In the genomic region with DNA sequence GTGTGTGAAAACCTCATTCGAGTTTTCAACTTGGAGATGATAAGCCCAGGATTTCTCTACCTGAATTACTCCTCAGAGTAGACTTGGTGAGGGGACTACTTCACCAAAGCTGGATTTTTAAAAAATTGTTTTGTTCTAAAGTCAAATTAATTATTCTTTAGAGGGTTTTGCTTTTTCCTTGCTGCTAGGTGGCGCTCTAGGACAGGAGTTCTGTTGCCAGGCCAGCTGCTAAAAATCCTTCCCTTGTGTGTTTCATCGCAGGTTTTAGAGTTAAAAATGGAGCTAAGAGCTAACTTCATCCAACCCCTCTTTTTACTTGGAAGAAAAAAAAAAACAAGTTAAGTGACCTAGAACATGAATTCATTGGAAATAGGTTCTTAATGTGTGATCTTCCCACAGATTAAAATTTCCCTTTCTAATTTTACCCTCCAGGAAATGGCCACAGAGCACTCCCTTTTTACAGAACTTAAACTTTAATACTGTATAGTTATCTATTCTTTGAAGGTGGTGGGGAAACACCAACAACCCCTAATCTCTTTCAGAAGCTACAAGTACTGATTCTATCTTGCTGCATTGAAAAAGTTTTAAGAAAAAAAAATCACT, we compare ENCODE assay signal across 9 cellular contexts. TPM values are rescaled to one million over a fixed set of nuclear protein-coding genes. Genes with fewer than 3 reads are reported as not detected.
DNase-seq lines count a peak whose midpoint lies in the region; ATAC-seq, FAIRE-seq and TF ChIP-seq lines count a peak whose summit lies in the region.
"Had no signal": no experiment of that assay in that cellular context is flagged by ENCODE, and none has a peak within 500 bp of the region (broad histone marks: within the 10 kb centered on the region; RNA-seq: fewer than 3 reads in every experiment).

No MANE protein-coding gene starts in this region.

- no peak for FAIRE-seq in astrocyte (lab: Jason Lieb, UNC)

- H3K9ac ChIP-seq in SU-DHL-6 (ENCODE audit: low read length): no peak overlapping the region
- H3K9ac ChIP-seq in astrocyte (ENCODE audit: low read length): no peak overlapping the region
- H3K9ac ChIP-seq: BLaER1 had no signal

- H3K9me3 Mint-ChIP-seq in astrocyte (ENCODE audit: unreplicated experiment): no peaks in the 10 kb centered on the region
- H3K9me3 Mint-ChIP-seq in immature natural killer cell: no peaks in the 10 kb centered on the region

- H3K79me2 ChIP-seq in SU-DHL-6 (ENCODE audit: insufficient read depth, low read length) (no peaks in the 10 kb centered on the region), astrocyte (ENCODE audit: insufficient read depth, low read length) (no peaks in the 10 kb centered on the region)

- H4K20me1 ChIP-seq in SU-DHL-6 (ENCODE audit: low read depth, low read length): no peaks in the 10 kb centered on the region
- no peaks in the 10 kb centered on the region for H4K20me1 ChIP-seq in astrocyte (ENCODE audit: insufficient read depth, low read length)
- H4K20me1 ChIP-seq: BLaER1 had no signal

- H3K4me1 Mint-ChIP-seq in astrocyte (ENCODE audit: low read depth, unreplicated experiment): no peaks in the 10 kb centered on the region
- H3K4me1 Mint-ChIP-seq in immature natural killer cell: peaks cover 0 to 9% of the 10 kb centered on the region in 2 donors

- H3K27ac ChIP-seq in SU-DHL-6 (ENCODE audit: low read depth, low read length) (no peak overlapping the region), astrocyte (ENCODE audit: low read depth, low read length) (no peak overlapping the region)
- H3K27ac ChIP-seq: BLaER1 had no signal

- H3K4me3 ChIP-seq in SU-DHL-6 (ENCODE audit: insufficient read depth, low read length, poor library complexity, severe bottlenecking) (no peak overlapping the region), astrocyte (ENCODE audit: insufficient read depth, low read depth, low read length) (no peak overlapping the region)
- H3K4me3 ChIP-seq: BLaER1 had no signal

- H3K27me3 Mint-ChIP-seq in astrocyte (ENCODE audit: low read depth, unreplicated experiment) (no peaks in the 10 kb centered on the region), immature natural killer cell (ENCODE audit: low read depth in 3 of 3) (peaks cover 3 to 6% (median 4%) of the 10 kb centered on the region in 3 donors)

- H3K27me3 ChIP-seq in SU-DHL-6 (ENCODE audit: low read length): no peaks in the 10 kb centered on the region
- H3K27me3 ChIP-seq in astrocyte (ENCODE audit: insufficient read depth, low read length): peaks cover 23% of the 10 kb centered on the region
- H3K27me3 ChIP-seq: BLaER1 had no signal

- H3K9me3 ChIP-seq in SU-DHL-6 (ENCODE audit: insufficient read depth, low read length) (no peaks in the 10 kb centered on the region), astrocyte (ENCODE audit: insufficient read depth, low read depth, low read length) (no peaks in the 10 kb centered on the region)
- H3K9me3 ChIP-seq: BLaER1 had no signal

- H3K36me3 ChIP-seq in SU-DHL-6 (ENCODE audit: low read length): no peaks in the 10 kb centered on the region
- no peaks in the 10 kb centered on the region for H3K36me3 ChIP-seq in astrocyte (ENCODE audit: insufficient read depth, low read length)
- H3K36me3 ChIP-seq: BLaER1 had no signal

- H3K4me2 ChIP-seq in SU-DHL-6 (ENCODE audit: low read depth, low read length, poor library complexity, severe bottlenecking) (no peak overlapping the region), astrocyte (ENCODE audit: low read length) (no peak overlapping the region)
- H3K4me2 ChIP-seq: BLaER1 had no signal

- no peak overlapping the region for H3K27ac Mint-ChIP-seq in astrocyte (ENCODE audit: unreplicated experiment)
- H3K27ac Mint-ChIP-seq in immature natural killer cell: no peak overlapping the region

- DNase-seq in NCI-H1436 (lab: John Stamatoyannopoulos, UW): peak; percentile 38
- no peak for DNase-seq in NCI-H1436 treated with DMSO at 0.1 percent for 48 hours (lab: John Stamatoyannopoulos, UW)
- peak; percentile 41 for DNase-seq in NCI-H1092 (lab: John Stamatoyannopoulos, UW)
- peak; percentile 38 for DNase-seq in astrocyte (ENCODE audit: low read depth)
- peak; percentile 10 to 22 (median 19) for DNase-seq in immature natural killer cell
- peak; percentile 54 for DNase-seq in stimulated activated CD4-positive, alpha-beta T cell treated with anti-CD3 and anti-CD28 coated beads, Interleukin-1b, Interleukin-23, amount 100 ng/mL, for 48 hours

- H3K36me3 Mint-ChIP-seq in astrocyte (ENCODE audit: low read depth, unreplicated experiment) (no peaks in the 10 kb centered on the region), immature natural killer cell (no peaks in the 10 kb centered on the region)

- H3K4me3 Mint-ChIP-seq in astrocyte (ENCODE audit: unreplicated experiment) (no peak overlapping the region), immature natural killer cell (no peak overlapping the region)

- ATAC-seq in HG03442 (IDR thresholded peaks at IDR 0.05; ENCODE audit: unreplicated experiment): no peak

- H3F3A ChIP-seq in SU-DHL-6 (ENCODE audit: insufficient read depth): no peaks in the 10 kb centered on the region

- TF ChIP-seq CTCF in SU-DHL-6 (IDR thresholded peaks at IDR 0.05; ENCODE audit: insufficient read depth, low read length, poor library complexity, severe bottlenecking) (peak; percentile 69), astrocyte (IDR thresholded peaks at IDR 0.05; ENCODE audit: insufficient read depth, low read depth, low read length) (peak; percentile 88)

- H3K9me2 ChIP-seq in SU-DHL-6 (replicated peaks; ENCODE audit: insufficient read depth, low read length): no peaks in the 10 kb centered on the region

- H2AFZ ChIP-seq in SU-DHL-6 (ENCODE audit: low read depth, low read length, severe bottlenecking): no peak overlapping the region
- H2AFZ ChIP-seq in astrocyte (ENCODE audit: low read depth, low read length): no peak overlapping the region

- no peaks in the 10 kb centered on the region for H3K4me1 ChIP-seq in astrocyte (ENCODE audit: insufficient read depth, low read length)

RNA-seq across cellular contexts. Expression of a gene that starts 36.7 kb away (rescaled TPM):
- not detected in 2 replicates for total RNA-seq in astrocyte
- not detected for polyA plus RNA-seq in immature natural killer cell
